In genomic region chr17:67689534-67690177, GRCh38 we compare ENCODE assay signal across 8 cellular contexts.
A peak's percentile ranks its signal among the peaks of the same experiment; 100 is the strongest.
DNase-seq lines count a peak whose midpoint lies in the region; ATAC-seq and TF ChIP-seq lines count a peak whose summit lies in the region.

No MANE protein-coding gene starts in this region.

- ATAC-seq in GM19467 (IDR thresholded peaks at IDR 0.05; ENCODE audit: unreplicated experiment), result no peak

- DNase-seq in GM04503 (ENCODE audit: low read depth) (peak; percentile 13), MV-4-11 (lab: John Stamatoyannopoulos, UW) (peak; percentile 57), SHP77 (lab: John Stamatoyannopoulos, UW) (peak; percentile 32 to 73), astrocyte of the cerebellum (ENCODE audit: low read depth) (peak; percentile 60), hippocampal formation (lab: John Stamatoyannopoulos, UW) (peak; percentile 5 to 78), smooth muscle cell of the brain vasculature (ENCODE audit: low read depth, low spot score) (peak; percentile 31), HK-2 (ENCODE audit: unreplicated experiment) (no peak)

- TF ChIP-seq CTCF in astrocyte of the cerebellum (IDR thresholded peaks at IDR 0.05; ENCODE audit: low read depth, low read length, missing control alignments), result peak; percentile 68

- in situ Hi-C loops in astrocyte of the cerebellum (cut with HindIII; ENCODE audit: low sequenced_read_pairs), result no loop called here

- no peak overlapping the region for H3K4me3 ChIP-seq in astrocyte of the cerebellum (ENCODE audit: low read depth, low read length)
